ENCODE assay signal across 8 cellular contexts in the genomic region with DNA sequence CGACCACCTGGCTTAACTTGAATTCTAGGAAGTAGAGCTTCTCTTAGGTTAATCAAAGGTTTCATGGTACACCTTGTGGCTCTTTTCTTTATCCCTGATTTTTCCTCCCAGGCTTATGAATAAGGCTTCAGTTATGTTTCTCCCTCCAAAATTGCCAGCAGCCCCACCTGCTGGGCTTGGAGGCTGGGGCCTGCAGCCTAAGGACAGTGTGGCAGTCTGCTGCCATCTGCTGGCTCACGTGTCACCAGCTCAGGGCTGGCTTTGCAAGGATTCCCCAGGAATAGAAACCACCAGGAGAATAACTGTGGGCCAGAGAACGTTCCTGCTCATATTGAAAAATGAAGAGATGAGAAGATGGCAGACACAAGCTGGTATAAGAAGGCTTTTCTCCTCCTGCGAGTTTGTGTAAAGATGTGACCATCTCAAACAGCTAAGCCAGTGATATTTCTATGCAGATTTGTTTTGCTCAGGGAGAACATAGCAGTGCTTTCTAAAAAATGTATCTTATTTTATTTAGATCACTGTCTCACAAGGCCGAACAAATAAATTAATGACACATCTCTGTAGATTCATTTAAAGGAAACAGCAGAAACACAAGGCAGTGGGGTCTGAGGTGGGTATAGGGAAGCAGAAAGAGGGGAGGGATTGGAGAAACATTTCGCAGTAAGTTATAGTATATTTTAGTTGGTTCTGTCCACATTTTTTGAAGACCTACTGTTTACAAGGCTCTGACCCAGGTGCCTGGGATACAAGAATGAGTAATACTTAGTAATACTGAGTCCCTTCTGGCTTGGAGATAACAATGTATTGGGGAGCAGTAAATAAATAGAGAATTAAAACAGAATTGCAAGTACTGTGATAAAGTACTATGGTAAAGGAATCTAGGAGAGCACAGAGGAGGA.
DNase-seq lines count a peak whose midpoint lies in the region; ATAC-seq, FAIRE-seq and TF ChIP-seq lines count a peak whose summit lies in the region.

No MANE protein-coding gene starts in this region.

- peak; percentile 52 for ATAC-seq in GM19025 (IDR thresholded peaks at IDR 0.05; ENCODE audit: low read depth, unreplicated experiment)
- peak; percentile 75 for ATAC-seq in HG03342 (IDR thresholded peaks at IDR 0.05; ENCODE audit: unreplicated experiment)
- ATAC-seq in WTC11, result peak; percentile 95

- peaks cover 13% of the 10 kb centered on the region for H3K4me1 ChIP-seq in keratinocyte (ENCODE audit: control insufficient read depth, extremely low read depth, insufficient read depth, low read length)

- H3K4me3 ChIP-seq in AG09309 (ENCODE audit: control insufficient read depth, low read depth, low read length) (no peak overlapping the region), bronchial epithelial cell (ENCODE audit: low read depth, low read length) (no peak overlapping the region), keratinocyte (ENCODE audit: control insufficient read depth in 2 of 3, extremely low read depth in 1 of 3, insufficient read depth in 2 of 3, low read depth in 1 of 3, low read length in 3 of 3) (no peak overlapping the region)

- H3K36me3 ChIP-seq in bronchial epithelial cell (ENCODE audit: control insufficient read depth, insufficient read depth, low read length), result no peaks in the 10 kb centered on the region
- H3K36me3 ChIP-seq in keratinocyte (ENCODE audit: control insufficient read depth in 2 of 2, extremely low read depth in 1 of 2, insufficient read depth in 2 of 2, low read length in 2 of 2), result no peaks in the 10 kb centered on the region

- DNase-seq in AG09309 (ENCODE audit: low read depth) (no peak), NCI-H226 (peak; percentile 82), WTC11 (ENCODE audit: low spot score) (peak; percentile 83), bronchial epithelial cell (ENCODE audit: low read depth) (peak; percentile 77), keratinocyte (ENCODE audit: low read depth, low spot score) (peak; percentile 35)
- peak; percentile 60 to 64 for DNase-seq in stimulated activated CD4-positive, alpha-beta T cell treated with anti-CD3 and anti-CD28 coated beads, Interleukin-1b, Interleukin-23, amount 100 ng/mL, for 4 hours (ENCODE audit: low read depth in 2 of 2)

- dilution Hi-C loops in keratinocyte (cut with MboI; ENCODE audit: extremely low pct_ligation_motif_present, low sequenced_read_pairs), result loop anchor here (25.0 kb wide), 1 partner anchor 256 kb away; no protein-coding TSS in a partner anchor

- H3K27ac ChIP-seq in keratinocyte (ENCODE audit: control insufficient read depth, insufficient read depth, low read length), result no peak overlapping the region

- peak overlapping the region; percentile 5 for H3K4me2 ChIP-seq in keratinocyte (ENCODE audit: control insufficient read depth, extremely low read depth, insufficient read depth, low read depth, low read length)

- no peak overlapping the region for H3K9ac ChIP-seq in keratinocyte (ENCODE audit: control insufficient read depth, extremely low read depth, insufficient read depth, low read length)

- H2AFZ ChIP-seq in keratinocyte (ENCODE audit: control insufficient read depth, low read length), result no peak overlapping the region

- H3K27me3 Mint-ChIP-seq in WTC11 (ENCODE audit: low read depth), result no peaks in the 10 kb centered on the region

- no peaks in the 10 kb centered on the region for H3K36me3 Mint-ChIP-seq in WTC11

- no peaks in the 10 kb centered on the region for H3K9me1 ChIP-seq in keratinocyte (ENCODE audit: control insufficient read depth, extremely low read depth, insufficient read depth, low read length)

- H3K4me1 Mint-ChIP-seq in WTC11, result peaks cover 3% of the 10 kb centered on the region; the same call in 1 of the 2 replicates

- CTCF ChIA-PET in WTC11 (lab: Charles Lee), result interaction anchor here (0.5 to 4.0 kb wide), 20 partner anchors 9 to 525 kb away, joined by 3 to 39 read pairs (median 5); no protein-coding TSS in a partner anchor

- H3K79me2 ChIP-seq in keratinocyte (ENCODE audit: control insufficient read depth, insufficient read depth, low read length), result no peaks in the 10 kb centered on the region

- H3K27me3 ChIP-seq in bronchial epithelial cell (ENCODE audit: control insufficient read depth, insufficient read depth, low read length) (no peaks in the 10 kb centered on the region), keratinocyte (ENCODE audit: control insufficient read depth, extremely low read depth, insufficient read depth, low read length) (no peaks in the 10 kb centered on the region)

- H3K9me3 ChIP-seq in keratinocyte (ENCODE audit: control insufficient read depth, low read depth, low read length), result no peaks in the 10 kb centered on the region

- H4K20me1 ChIP-seq in keratinocyte (ENCODE audit: control insufficient read depth, extremely low read depth, insufficient read depth, low read length), result no peaks in the 10 kb centered on the region

- TF ChIP-seq CTCF in AG09309 (IDR thresholded peaks at IDR 0.05; ENCODE audit: control insufficient read depth, insufficient read depth, low read depth, low read length, missing control alignments) (peak; percentile 100), WTC11 (IDR thresholded peaks at IDR 0.05) (peak; percentile 76), bronchial epithelial cell (IDR thresholded peaks at IDR 0.05; ENCODE audit: insufficient read depth, low read length, severe bottlenecking) (peak; percentile 98), keratinocyte (optimal IDR thresholded peaks at IDR 0.05 in 1 of 3, IDR thresholded peaks at IDR 0.05 in 1 of 3, conservative IDR thresholded peaks at IDR 0.05 in 1 of 3; ENCODE audit: extremely low read depth in 1 of 3, insufficient read depth in 2 of 3, low read length in 3 of 3) (peak; percentile 98 to 100 (median 99))

- H3K9me3 Mint-ChIP-seq in WTC11, result no peaks in the 10 kb centered on the region

- no peak for FAIRE-seq in bronchial epithelial cell (lab: Jason Lieb, UNC)
- FAIRE-seq in keratinocyte (lab: Jason Lieb, UNC), result peak; percentile 69

- H3K27ac Mint-ChIP-seq in WTC11, result no peak overlapping the region

- H3K4me3 Mint-ChIP-seq in WTC11, result no peak overlapping the region

- POLR2A ChIA-PET in WTC11 (lab: Charles Lee), result no interaction called here

TF ChIP-seq in WTC11, 78 proteins besides CTCF, POLR2A, EP300 and RAD21:
- TF ChIP-seq, protein P1, sequence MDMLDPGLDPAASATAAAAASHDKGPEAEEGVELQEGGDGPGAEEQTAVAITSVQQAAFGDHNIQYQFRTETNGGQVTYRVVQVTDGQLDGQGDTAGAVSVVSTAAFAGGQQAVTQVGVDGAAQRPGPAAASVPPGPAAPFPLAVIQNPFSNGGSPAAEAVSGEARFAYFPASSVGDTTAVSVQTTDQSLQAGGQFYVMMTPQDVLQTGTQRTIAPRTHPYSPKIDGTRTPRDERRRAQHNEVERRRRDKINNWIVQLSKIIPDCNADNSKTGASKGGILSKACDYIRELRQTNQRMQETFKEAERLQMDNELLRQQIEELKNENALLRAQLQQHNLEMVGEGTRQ (CRISPR knock-in tag; IDR thresholded peaks at IDR 0.05), result no peak
- TF ChIP-seq NFATC4 (CRISPR knock-in tag; IDR thresholded peaks at IDR 0.05), result no peak
- TF ChIP-seq ETV6 (CRISPR knock-in tag; IDR thresholded peaks at IDR 0.05), result peak; percentile 32; the same call in 1 of the 2 replicates
- no peak for TF ChIP-seq FOXP1 (CRISPR knock-in tag; IDR thresholded peaks at IDR 0.05; ENCODE audit: borderline replicate concordance)
- no peak for TF ChIP-seq IRF2 (CRISPR knock-in tag; IDR thresholded peaks at IDR 0.05; ENCODE audit: borderline replicate concordance, low read depth)
